In genomic region chr11:92413757-92414513, GRCh38 we compare ENCODE assay signal across 13 cellular contexts.
DNase-seq lines count a peak whose midpoint lies in the region; ATAC-seq and TF ChIP-seq lines count a peak whose summit lies in the region.
"Had no signal": no experiment of that assay in that cellular context is flagged by ENCODE, and none has a peak within 500 bp of the region (broad histone marks: within the 10 kb centered on the region; RNA-seq: fewer than 3 reads in every experiment).

No MANE protein-coding gene starts in this region.

- no peak for TF ChIP-seq CTCF in ascending aorta (IDR thresholded peaks at IDR 0.05)

- no peak overlapping the region for H3K4me3 Mint-ChIP-seq in activated naive CD8-positive, alpha-beta T cell treated with anti-CD3 and anti-CD28 coated beads, Interleukin-2, amount 50 U/mL, for 24 hours
- H3K4me3 Mint-ChIP-seq in naive thymus-derived CD8-positive, alpha-beta T cell: peak overlapping the region in 1 of 10 donors; percentile 43

- peaks cover 0 to 3% of the 10 kb centered on the region in 2 donors for H3K4me1 ChIP-seq in ascending aorta
- H3K4me1 ChIP-seq: BE2C had no signal

- no peak overlapping the region for H3K27ac Mint-ChIP-seq in activated naive CD8-positive, alpha-beta T cell treated with anti-CD3 and anti-CD28 coated beads, Interleukin-2, amount 50 U/mL, for 24 hours
- H3K27ac Mint-ChIP-seq in naive thymus-derived CD8-positive, alpha-beta T cell: no peak overlapping the region

- intact Hi-C loops in ascending aorta (cut with DNase I): loop anchor here (10.0 kb wide), 3 partner anchors 189 to 1969 kb away; partner anchors contain the start of gene FAT3

- peak overlapping the region; percentile 61 to 78 for H3K27ac ChIP-seq in ascending aorta

- peaks cover 3% of the 10 kb centered on the region for H3K4me1 Mint-ChIP-seq in activated naive CD8-positive, alpha-beta T cell treated with anti-CD3 and anti-CD28 coated beads, Interleukin-2, amount 50 U/mL, for 24 hours
- H3K4me1 Mint-ChIP-seq in naive thymus-derived CD8-positive, alpha-beta T cell: peaks cover 0 to 8% (median 0%) of the 10 kb centered on the region in 4 donors

- POLR2A ChIA-PET in naive thymus-derived CD8-positive, alpha-beta T cell (lab: Charles Lee): no interaction called here

- ATAC-seq in GM18520 (IDR thresholded peaks at IDR 0.05; ENCODE audit: unreplicated experiment) (peak; percentile 81), GM21423 (IDR thresholded peaks at IDR 0.05; ENCODE audit: unreplicated experiment) (peak; percentile 87), HG03045 (IDR thresholded peaks at IDR 0.05; ENCODE audit: unreplicated experiment) (peak; percentile 91)
- ATAC-seq in activated naive CD8-positive, alpha-beta T cell treated with anti-CD3 and anti-CD28 coated beads, Interleukin-2, amount 50 U/mL, for 24 hours: no peak
- no peak for ATAC-seq in naive thymus-derived CD8-positive, alpha-beta T cell

- peaks cover 4% of the 10 kb centered on the region for H3K9me3 Mint-ChIP-seq in activated naive CD8-positive, alpha-beta T cell treated with anti-CD3 and anti-CD28 coated beads, Interleukin-2, amount 50 U/mL, for 24 hours
- H3K9me3 Mint-ChIP-seq in naive thymus-derived CD8-positive, alpha-beta T cell: peaks cover 0 to 8% (median 0%) of the 10 kb centered on the region in 9 donors

- no peaks in the 10 kb centered on the region for H3K36me3 Mint-ChIP-seq in activated naive CD8-positive, alpha-beta T cell treated with anti-CD3 and anti-CD28 coated beads, Interleukin-2, amount 50 U/mL, for 24 hours (ENCODE audit: low read depth)
- no peaks in the 10 kb centered on the region for H3K36me3 Mint-ChIP-seq in naive thymus-derived CD8-positive, alpha-beta T cell

- no peak overlapping the region for H3K4me3 ChIP-seq in ascending aorta

- no peaks in the 10 kb centered on the region for H3K27me3 ChIP-seq in ascending aorta
- H3K27me3 ChIP-seq: BE2C had no signal

- no peak for DNase-seq in ascending aorta (ENCODE audit: low spot score in 2 of 2)
- DNase-seq in activated CD8-positive, alpha-beta memory T cell treated with anti-CD3 and anti-CD28 coated beads for 24 hours: no peak
- DNase-seq in mesenteric fat pad (ENCODE audit: low spot score): no peak
- DNase-seq in activated naive CD8-positive, alpha-beta T cell treated with anti-CD3 and anti-CD28 coated beads, Interleukin-2, amount 50 U/mL, for 24 hours: no peak
- DNase-seq in naive thymus-derived CD8-positive, alpha-beta T cell: no peak
- DNase-seq: amniotic stem cell, BE2C, cortex of kidney, KG1, NCI-H1930 had no signal

- H3K9me3 ChIP-seq in ascending aorta: no peaks in the 10 kb centered on the region
- H3K9me3 ChIP-seq: BE2C had no signal

- no peaks in the 10 kb centered on the region for H3K27me3 Mint-ChIP-seq in activated naive CD8-positive, alpha-beta T cell treated with anti-CD3 and anti-CD28 coated beads, Interleukin-2, amount 50 U/mL, for 24 hours
- H3K27me3 Mint-ChIP-seq in naive thymus-derived CD8-positive, alpha-beta T cell: no peaks in the 10 kb centered on the region

- no peaks in the 10 kb centered on the region for H3K36me3 ChIP-seq in ascending aorta
- H3K36me3 ChIP-seq: BE2C had no signal

Comparison
In these comparisons a context has a peak if more than half of its experiments do, and no peak if none do; other contexts are left out.
1. ATAC-seq: peak in GM18520 (single experiment), GM21423 (single experiment) and HG03045 (single experiment); none in activated naive CD8-positive, alpha-beta T cell treated with anti-CD3 and anti-CD28 coated beads, Interleukin-2, amount 50 U/mL, for 24 hours (single experiment) and naive thymus-derived CD8-positive, alpha-beta T cell (0 of 2).